Comparison of ENCODE assay signal across 14 cellular contexts in genomic region chr14:35244542-35244941, GRCh38. TPM values are rescaled to one million over a fixed set of nuclear protein-coding genes. Genes with fewer than 3 reads are reported as not detected.
DNase-seq lines count a peak whose midpoint lies in the region; ATAC-seq and TF ChIP-seq lines count a peak whose summit lies in the region.
"Had no signal": no experiment of that assay in that cellular context is flagged by ENCODE, and none has a peak within 500 bp of the region (broad histone marks: within the 10 kb centered on the region; RNA-seq: fewer than 3 reads in every experiment).

No MANE protein-coding gene starts in this region.

- peak; percentile 55 to 70 for ATAC-seq in natural killer cell treated with Interleukin-12 subunit alpha and Interleukin-12 subunit beta and Interleukin-15 and Interleukin-18, amount 100 ng/mL, for 72 hours
- no peak for ATAC-seq in natural killer cell
- no peak for ATAC-seq in activated T-helper 17 cell treated with anti-CD3 and anti-CD28 coated beads, Interleukin-2, amount 50 U/mL, for 72 hours (replicated peaks)
- ATAC-seq in stimulated activated naive CD8-positive, alpha-beta T cell treated with anti-CD3 and anti-CD28 coated beads, Interleukin-15, amount 100 ng/mL, for 72 hours, result peak; percentile 58
- ATAC-seq: A549; CD8-positive, alpha-beta T cell had no signal

- no peaks in the 10 kb centered on the region for H3K27me3 Mint-ChIP-seq in natural killer cell treated with Interleukin-12 subunit alpha and Interleukin-12 subunit beta and Interleukin-15 and Interleukin-18, amount 100 ng/mL, for 72 hours
- H3K27me3 Mint-ChIP-seq in natural killer cell (ENCODE audit: low read depth in 2 of 2), result no peaks in the 10 kb centered on the region
- H3K27me3 Mint-ChIP-seq in activated T-helper 17 cell treated with anti-CD3 and anti-CD28 coated beads, Interleukin-2, amount 50 U/mL, for 72 hours, result no peaks in the 10 kb centered on the region
- H3K27me3 Mint-ChIP-seq in stimulated activated naive CD8-positive, alpha-beta T cell treated with anti-CD3 and anti-CD28 coated beads, Interleukin-15, amount 100 ng/mL, for 72 hours, result no peaks in the 10 kb centered on the region
- H3K27me3 Mint-ChIP-seq: B cell; CD4-positive, alpha-beta T cell had no signal

- H3K9me3 Mint-ChIP-seq in natural killer cell treated with Interleukin-12 subunit alpha and Interleukin-12 subunit beta and Interleukin-15 and Interleukin-18, amount 100 ng/mL, for 72 hours, result no peaks in the 10 kb centered on the region
- no peaks in the 10 kb centered on the region for H3K9me3 Mint-ChIP-seq in natural killer cell
- H3K9me3 Mint-ChIP-seq in activated T-helper 17 cell treated with anti-CD3 and anti-CD28 coated beads, Interleukin-2, amount 50 U/mL, for 72 hours, result no peaks in the 10 kb centered on the region
- no peaks in the 10 kb centered on the region for H3K9me3 Mint-ChIP-seq in stimulated activated naive CD8-positive, alpha-beta T cell treated with anti-CD3 and anti-CD28 coated beads, Interleukin-15, amount 100 ng/mL, for 72 hours
- H3K9me3 Mint-ChIP-seq: CD4-positive, alpha-beta T cell; CD8-positive, alpha-beta T cell had no signal

- peaks cover 42 to 52% of the 10 kb centered on the region in 2 donors for H3K4me1 Mint-ChIP-seq in natural killer cell treated with Interleukin-12 subunit alpha and Interleukin-12 subunit beta and Interleukin-15 and Interleukin-18, amount 100 ng/mL, for 72 hours (ENCODE audit: low read depth in 2 of 2)
- peaks cover 17 to 21% of the 10 kb centered on the region in 2 donors for H3K4me1 Mint-ChIP-seq in natural killer cell
- peaks cover 14% of the 10 kb centered on the region for H3K4me1 Mint-ChIP-seq in activated T-helper 17 cell treated with anti-CD3 and anti-CD28 coated beads, Interleukin-2, amount 50 U/mL, for 72 hours
- peaks cover 32% of the 10 kb centered on the region for H3K4me1 Mint-ChIP-seq in stimulated activated naive CD8-positive, alpha-beta T cell treated with anti-CD3 and anti-CD28 coated beads, Interleukin-15, amount 100 ng/mL, for 72 hours
- H3K4me1 Mint-ChIP-seq: B cell had no signal

- no peak for TF ChIP-seq CTCF in natural killer cell (IDR thresholded peaks at IDR 0.05)

- H3K4me3 Mint-ChIP-seq in natural killer cell treated with Interleukin-12 subunit alpha and Interleukin-12 subunit beta and Interleukin-15 and Interleukin-18, amount 100 ng/mL, for 72 hours, result peak overlapping the region; percentile 17
- no peak overlapping the region for H3K4me3 Mint-ChIP-seq in natural killer cell
- H3K4me3 Mint-ChIP-seq in activated T-helper 17 cell treated with anti-CD3 and anti-CD28 coated beads, Interleukin-2, amount 50 U/mL, for 72 hours, result no peak overlapping the region
- peak overlapping the region in 1 of 2 donors; percentile 9 for H3K4me3 Mint-ChIP-seq in stimulated activated naive CD8-positive, alpha-beta T cell treated with anti-CD3 and anti-CD28 coated beads, Interleukin-15, amount 100 ng/mL, for 72 hours
- H3K4me3 Mint-ChIP-seq: B cell; CD4-positive, alpha-beta T cell; CD8-positive, alpha-beta T cell had no signal

- intact Hi-C loops in natural killer cell (cut with micrococcal nuclease), result no loop called here

- no peak for DNase-seq in natural killer cell treated with Interleukin-12 subunit alpha and Interleukin-12 subunit beta and Interleukin-15 and Interleukin-18, amount 100 ng/mL, for 72 hours (ENCODE audit: low spot score)
- DNase-seq in natural killer cell, result no peak
- no peak for DNase-seq in stimulated activated naive CD8-positive, alpha-beta T cell treated with anti-CD3 and anti-CD28 coated beads, Interleukin-15, amount 100 ng/mL, for 72 hours
- DNase-seq in stimulated activated naive CD4-positive, alpha-beta T cell (lab: John Stamatoyannopoulos, UW), result no peak
- DNase-seq: AML-193; Caco-2; Calu3; CD4-positive, alpha-beta T cell; CD8-positive, alpha-beta T cell; DMS79 treated with DMSO at 0.1 percent for 48 hours; GF-D8 had no signal

- H3K27ac Mint-ChIP-seq in natural killer cell treated with Interleukin-12 subunit alpha and Interleukin-12 subunit beta and Interleukin-15 and Interleukin-18, amount 100 ng/mL, for 72 hours, result peak overlapping the region in 1 of 2 donors; percentile 80
- H3K27ac Mint-ChIP-seq in natural killer cell, result no peak overlapping the region
- peak overlapping the region; percentile 24 for H3K27ac Mint-ChIP-seq in activated T-helper 17 cell treated with anti-CD3 and anti-CD28 coated beads, Interleukin-2, amount 50 U/mL, for 72 hours
- peak overlapping the region in 1 of 2 donors; percentile 80 for H3K27ac Mint-ChIP-seq in stimulated activated naive CD8-positive, alpha-beta T cell treated with anti-CD3 and anti-CD28 coated beads, Interleukin-15, amount 100 ng/mL, for 72 hours
- H3K27ac Mint-ChIP-seq: B cell; CD4-positive, alpha-beta T cell; CD8-positive, alpha-beta T cell had no signal

- H3K36me3 Mint-ChIP-seq in natural killer cell treated with Interleukin-12 subunit alpha and Interleukin-12 subunit beta and Interleukin-15 and Interleukin-18, amount 100 ng/mL, for 72 hours, result peaks cover 6% of the 10 kb centered on the region
- no peaks in the 10 kb centered on the region for H3K36me3 Mint-ChIP-seq in natural killer cell
- H3K36me3 Mint-ChIP-seq in activated T-helper 17 cell treated with anti-CD3 and anti-CD28 coated beads, Interleukin-2, amount 50 U/mL, for 72 hours (ENCODE audit: low read depth), result no peaks in the 10 kb centered on the region

RNA-seq across cellular contexts. Expression of gene PSMA6, which starts 47.6 kb away (rescaled TPM):
- 100 to 1,000 TPM; 464 to 704 TPM for total RNA-seq in natural killer cell treated with Interleukin-12 subunit alpha and Interleukin-12 subunit beta and Interleukin-15 and Interleukin-18, amount 100 ng/mL, for 72 hours
- total RNA-seq in natural killer cell, result 100 to 1,000 TPM; 130 to 141 (median 139) TPM
- 100 to 1,000 TPM; 295 to 386 TPM for total RNA-seq in activated T-helper 17 cell treated with anti-CD3 and anti-CD28 coated beads, Interleukin-2, amount 50 U/mL, for 72 hours

Comparison
In these comparisons a context has a peak if more than half of its experiments do, and no peak if none do; other contexts are left out.
1. ATAC-seq: peak in natural killer cell treated with Interleukin-12 subunit alpha and Interleukin-12 subunit beta and Interleukin-15 and Interleukin-18, amount 100 ng/mL, for 72 hours (2 of 2) and stimulated activated naive CD8-positive, alpha-beta T cell treated with anti-CD3 and anti-CD28 coated beads, Interleukin-15, amount 100 ng/mL, for 72 hours (single experiment); none in natural killer cell (0 of 3) and activated T-helper 17 cell treated with anti-CD3 and anti-CD28 coated beads, Interleukin-2, amount 50 U/mL, for 72 hours (single experiment).